In the genomic region with DNA sequence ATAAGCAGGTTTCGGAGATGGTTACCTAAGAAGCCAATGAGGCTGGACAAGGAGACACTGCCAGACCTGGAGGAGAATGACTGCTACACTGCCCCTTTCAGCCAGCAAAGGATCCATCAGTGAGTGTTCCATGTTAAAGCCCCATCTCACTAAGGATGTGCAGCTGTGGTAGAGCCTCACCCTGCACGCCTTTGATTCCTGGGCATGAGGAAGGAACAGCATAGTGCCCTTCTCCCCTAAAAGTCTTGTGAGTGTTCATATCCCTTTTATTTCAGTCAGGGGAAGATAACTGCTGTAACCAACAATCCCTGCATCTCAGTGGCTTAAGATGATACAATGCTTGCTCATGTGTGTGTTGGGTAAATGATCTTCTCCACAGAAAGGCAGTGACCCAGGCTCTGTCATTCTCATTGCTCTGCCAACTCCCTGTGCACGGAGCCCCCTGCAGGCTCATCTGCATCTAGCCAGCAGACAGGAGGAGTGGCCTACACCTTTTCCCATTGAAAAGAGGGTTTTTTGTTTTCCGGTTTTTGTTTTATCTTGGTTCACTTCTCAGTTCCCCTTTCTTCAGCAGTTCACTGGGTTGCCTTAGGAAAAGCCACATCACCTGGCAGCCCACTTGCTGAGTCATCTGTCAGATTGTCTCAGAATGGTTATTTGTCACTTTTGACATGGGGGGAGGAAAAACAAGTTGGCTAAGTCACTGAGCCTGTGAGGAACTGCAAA, we compare ENCODE assay signal across 1 cellular context.
TF ChIP-seq lines count a peak whose summit lies in the region.

No MANE protein-coding gene starts in this region.

TF ChIP-seq in H1, 55 proteins besides CTCF, POLR2A, EP300 and RAD21:
- TF ChIP-seq SP2 (IDR thresholded peaks at IDR 0.05; ENCODE audit: low read length) (no peak), BACH1 (IDR thresholded peaks at IDR 0.05; ENCODE audit: low read length) (peak; percentile 86), MAFK (IDR thresholded peaks at IDR 0.05; ENCODE audit: low read depth, low read length) (peak; percentile 52; the same call in 1 of the 2 replicates), CHD2 (IDR thresholded peaks at IDR 0.05; ENCODE audit: low read length) (no peak), YY1 (IDR thresholded peaks at IDR 0.05; ENCODE audit: low read depth, low read length) (0 out of 2 replicates have a peak, but pooled peaks have one; percentile 41), TAF7 (optimal IDR thresholded peaks at IDR 0.05; ENCODE audit: borderline replicate concordance, low read depth, low read length) (peak; percentile 24), SIN3A (conservative IDR thresholded peaks at IDR 0.05 in 1 of 2, IDR thresholded peaks at IDR 0.05 in 1 of 2; ENCODE audit: low read depth in 1 of 2, low read length in 2 of 2) (peak in 1 of 2 experiments; percentile 52; a peak in 1 of 4 replicates), SUZ12 (IDR thresholded peaks at IDR 0.05; ENCODE audit: low read length) (no peak), JUND (IDR thresholded peaks at IDR 0.05; ENCODE audit: low read length) (0 out of 2 replicates have a peak, but pooled peaks have one; percentile 4)
